29 cellular contexts compared by ENCODE assay signal in genomic region chr18:26046419-26047077, GRCh38. TPM values are rescaled to one million over a fixed set of nuclear protein-coding genes. Genes with fewer than 3 reads are reported as not detected.
DNase-seq lines count a peak whose midpoint lies in the region; ATAC-seq, FAIRE-seq and TF ChIP-seq lines count a peak whose summit lies in the region.
"Had no signal": no experiment of that assay in that cellular context is flagged by ENCODE, and none has a peak within 500 bp of the region (broad histone marks: within the 10 kb centered on the region; RNA-seq: fewer than 3 reads in every experiment).

No MANE protein-coding gene starts in this region.

- peaks cover 27 to 44% of the 10 kb centered on the region in 2 experiments for H3K79me1 ChIP-seq in IMR-90 (ENCODE audit: low read depth in 1 of 2, low read length in 2 of 2)

- H3K36me3 ChIP-seq in IMR-90 (ENCODE audit: control insufficient read depth, insufficient read depth, low read length) = peaks cover 10% of the 10 kb centered on the region; the same call in 1 of the 2 replicates
- peaks cover 5% of the 10 kb centered on the region for H3K36me3 ChIP-seq in effector memory CD4-positive, alpha-beta T cell (ENCODE audit: control insufficient read depth, insufficient read depth, low read length)
- H3K36me3 ChIP-seq in kidney (ENCODE audit: control insufficient read depth in 1 of 2, insufficient read depth in 2 of 2, low read length in 2 of 2) = peaks cover 0 to 2% of the 10 kb centered on the region in 2 donors

- H2AK9ac ChIP-seq in IMR-90 (replicated peaks; ENCODE audit: low read depth, low read length, poor library complexity) = no peak overlapping the region

- no peak overlapping the region for H3K23ac ChIP-seq in IMR-90 (ENCODE audit: low read depth, low read length)

- no peak overlapping the region for H2BK15ac ChIP-seq in IMR-90 (ENCODE audit: low read depth, low read length)

- peaks cover 9% of the 10 kb centered on the region for H3K36me3 Mint-ChIP-seq in natural killer cell
- H3K36me3 Mint-ChIP-seq in natural killer cell treated with Interleukin-12 subunit alpha and Interleukin-12 subunit beta and Interleukin-15 and Interleukin-18, amount 100 ng/mL, for 72 hours = peaks cover 17% of the 10 kb centered on the region

- H4K91ac ChIP-seq in IMR-90 (ENCODE audit: insufficient read depth, low read depth, low read length) = no peak overlapping the region

- no peak overlapping the region for H3K56ac ChIP-seq in IMR-90 (ENCODE audit: extremely low read depth, insufficient read depth, low read length)

- no peaks in the 10 kb centered on the region for H3K27me3 ChIP-seq in IMR-90 (ENCODE audit: control insufficient read depth, insufficient read depth, low read length)
- no peaks in the 10 kb centered on the region for H3K27me3 ChIP-seq in effector memory CD4-positive, alpha-beta T cell (replicated peaks; ENCODE audit: control insufficient read depth, insufficient read depth, low read length, poor library complexity, severe bottlenecking)
- H3K27me3 ChIP-seq: BLaER1 treated with 17β-estradiol and CSF1 and Interleukin-3, amounts not matched to agents 10 nM and 100 nM; SJSA1 had no signal

- no peaks in the 10 kb centered on the region for H4K20me1 ChIP-seq in IMR-90 (ENCODE audit: insufficient read depth, low read length)

- H3K9me3 ChIP-seq in IMR-90 (ENCODE audit: control insufficient read depth, insufficient read depth, low read length) = no peaks in the 10 kb centered on the region
- no peaks in the 10 kb centered on the region for H3K9me3 ChIP-seq in effector memory CD4-positive, alpha-beta T cell (ENCODE audit: control insufficient read depth, low read length)
- no peaks in the 10 kb centered on the region for H3K9me3 ChIP-seq in kidney (ENCODE audit: control insufficient read depth in 1 of 2, low read length in 2 of 2)
- H3K9me3 ChIP-seq: BLaER1 treated with 17β-estradiol and CSF1 and Interleukin-3, amounts not matched to agents 10 nM and 100 nM; Caco-2; SJSA1 had no signal

- H3K27ac ChIP-seq in IMR-90 (ENCODE audit: insufficient read depth, low read length) (no peak overlapping the region), kidney (ENCODE audit: low read depth in 2 of 2, low read length in 2 of 2) (no peak overlapping the region), substantia nigra (ENCODE audit: low read depth, low read length, poor library complexity, severe bottlenecking) (no peak overlapping the region)
- H3K27ac ChIP-seq in effector memory CD4-positive, alpha-beta T cell (ENCODE audit: insufficient read depth, low read length, poor library complexity, severe bottlenecking) = no peak overlapping the region
- H3K27ac ChIP-seq: BLaER1 treated with 17β-estradiol and CSF1 and Interleukin-3, amounts not matched to agents 10 nM and 100 nM; SJSA1 had no signal

- no peak for TF ChIP-seq RAD21 in IMR-90 (IDR thresholded peaks at IDR 0.05; ENCODE audit: low read length)

- no peak overlapping the region for H3K4me3 ChIP-seq in IMR-90 (ENCODE audit: insufficient read depth, low read depth, low read length)
- H3K4me3 ChIP-seq in effector memory CD4-positive, alpha-beta T cell (ENCODE audit: insufficient read depth, low read depth, low read length, poor library complexity, severe bottlenecking) = no peak overlapping the region
- H3K4me3 ChIP-seq in kidney (ENCODE audit: low read length in 2 of 2) = no peak overlapping the region
- H3K4me3 ChIP-seq: BLaER1 treated with 17β-estradiol and CSF1 and Interleukin-3, amounts not matched to agents 10 nM and 100 nM; SJSA1 had no signal

- no peak overlapping the region for H4K8ac ChIP-seq in IMR-90 (ENCODE audit: low read depth in 2 of 2, low read length in 2 of 2)

- H2BK120ac ChIP-seq in IMR-90 (ENCODE audit: low read depth, low read length) = no peak overlapping the region

- TF ChIP-seq POLR2A in IMR-90 (IDR thresholded peaks at IDR 0.05; ENCODE audit: low read depth, low read length) = no peak

- no peaks in the 10 kb centered on the region for H3K9me1 ChIP-seq in IMR-90 (ENCODE audit: insufficient read depth, low read length)

- no peak for FAIRE-seq in kidney (lab: Jason Lieb, UNC)
- FAIRE-seq: A204.1, GM12892, H54 had no signal

- no peak for ATAC-seq in natural killer cell
- no peak for ATAC-seq in natural killer cell treated with Interleukin-12 subunit alpha and Interleukin-12 subunit beta and Interleukin-15 and Interleukin-18, amount 100 ng/mL, for 72 hours
- no peak for ATAC-seq in IMR-90 (ENCODE audit: low read depth)
- ATAC-seq: CD8-positive, alpha-beta T cell; Right ventricle myocardium inferior; T-cell had no signal

- CTCF ChIA-PET in IMR-90 (lab: Yijun Ruan, JAX) = interaction anchor here (0.6 kb wide), 1 partner anchor 13 kb away, joined by 3 read pairs; no protein-coding TSS in a partner anchor

- POLR2A ChIA-PET in IMR-90 (lab: Charles Lee; ENCODE audit: unreplicated experiment) = interaction anchor here (0.6 kb wide), 1 partner anchor 12 kb away, joined by 5 read pairs; no protein-coding TSS in a partner anchor

- no TSS peak for BruUV-seq in IMR-90 (replicated peaks; lab: Mats Ljungman, UMichigan)

- no peaks in the 10 kb centered on the region for H3K4me1 ChIP-seq in IMR-90 (ENCODE audit: control insufficient read depth, insufficient read depth, low read length)
- H3K4me1 ChIP-seq in effector memory CD4-positive, alpha-beta T cell (ENCODE audit: control insufficient read depth, insufficient read depth, low read length, poor library complexity, severe bottlenecking) = no peaks in the 10 kb centered on the region
- H3K4me1 ChIP-seq in kidney (ENCODE audit: control insufficient read depth in 1 of 2, insufficient read depth in 1 of 2, low read depth in 1 of 2, low read length in 2 of 2) = no peaks in the 10 kb centered on the region
- H3K4me1 ChIP-seq: BLaER1 treated with 17β-estradiol and CSF1 and Interleukin-3, amounts not matched to agents 10 nM and 100 nM; Caco-2; SJSA1 had no signal

- DNase-seq in natural killer cell (no peak), IMR-90 (no peak), RPMI8226 (peak; percentile 5), kidney (no peak), substantia nigra (lab: John Stamatoyannopoulos, UW) (no peak), NCI-H510A (lab: John Stamatoyannopoulos, UW) (no peak)
- no peak for DNase-seq in natural killer cell treated with Interleukin-12 subunit alpha and Interleukin-12 subunit beta and Interleukin-15 and Interleukin-18, amount 100 ng/mL, for 72 hours (ENCODE audit: low spot score)
- DNase-seq in effector memory CD4-positive, alpha-beta T cell = no peak
- DNase-seq: AML-193; Caco-2; CD8-positive, alpha-beta T cell; DMS 273 treated with DMSO at 0.1 percent for 48 hours; DMS79; EL; GDM1; Kasumi-1; MV-4-11; NCI-H1105; NCI-H2029 treated with DMSO at 0.1 percent for 48 hours; NCI-H226; NCI-H510A treated with DMSO at 0.1 percent for 48 hours; NCI-H774; T-cell had no signal

- H4K5ac ChIP-seq in IMR-90 (ENCODE audit: low read depth, low read length) = no peak overlapping the region

- dilution Hi-C loops in IMR-90 (cut with HindIII; ENCODE audit: low sequenced_read_pairs, unreplicated experiment) = no loop called here

- no peak overlapping the region for H2BK5ac ChIP-seq in IMR-90 (ENCODE audit: low read depth, low read length, poor library complexity, severe bottlenecking)

- H2AFZ ChIP-seq in IMR-90 (replicated peaks; ENCODE audit: low read length, poor library complexity) = no peak overlapping the region

- no peak overlapping the region for H3K9ac ChIP-seq in IMR-90 (ENCODE audit: low read depth, low read length)
- no peak overlapping the region for H3K9ac ChIP-seq in kidney (ENCODE audit: low read length in 2 of 2)
- H3K9ac ChIP-seq: BLaER1 treated with 17β-estradiol and CSF1 and Interleukin-3, amounts not matched to agents 10 nM and 100 nM had no signal

- TF ChIP-seq CTCF in natural killer cell (IDR thresholded peaks at IDR 0.05) (no peak), IMR-90 (conservative IDR thresholded peaks at IDR 0.05; ENCODE audit: low read depth, low read length) (no peak), kidney (IDR thresholded peaks at IDR 0.05; ENCODE audit: borderline replicate concordance, extremely low read depth, insufficient read depth) (no peak)

- peaks cover 31 to 36% of the 10 kb centered on the region in 2 donors for H3K4me1 Mint-ChIP-seq in natural killer cell
- H3K4me1 Mint-ChIP-seq in natural killer cell treated with Interleukin-12 subunit alpha and Interleukin-12 subunit beta and Interleukin-15 and Interleukin-18, amount 100 ng/mL, for 72 hours (ENCODE audit: low read depth in 2 of 2) = peaks cover 23 to 24% of the 10 kb centered on the region in 2 donors

- in situ Hi-C loops in IMR-90 (cut with MboI; ENCODE audit: low sequenced_read_pairs) = no loop called here

- no peak overlapping the region for H3K4me2 ChIP-seq in IMR-90 (ENCODE audit: low read depth, low read length)
- H3K4me2 ChIP-seq: BLaER1 treated with 17β-estradiol and CSF1 and Interleukin-3, amounts not matched to agents 10 nM and 100 nM had no signal

- H3K4me3 Mint-ChIP-seq in natural killer cell = no peak overlapping the region
- no peak overlapping the region for H3K4me3 Mint-ChIP-seq in natural killer cell treated with Interleukin-12 subunit alpha and Interleukin-12 subunit beta and Interleukin-15 and Interleukin-18, amount 100 ng/mL, for 72 hours
- H3K4me3 Mint-ChIP-seq: CD8-positive, alpha-beta T cell; T-cell had no signal

- H3K18ac ChIP-seq in IMR-90 (ENCODE audit: low read depth, low read length) = no peak overlapping the region

- H3K27me3 Mint-ChIP-seq in natural killer cell (ENCODE audit: low read depth in 2 of 2) = no peaks in the 10 kb centered on the region
- no peaks in the 10 kb centered on the region for H3K27me3 Mint-ChIP-seq in natural killer cell treated with Interleukin-12 subunit alpha and Interleukin-12 subunit beta and Interleukin-15 and Interleukin-18, amount 100 ng/mL, for 72 hours
- H3K27me3 Mint-ChIP-seq: T-cell had no signal

- no peak overlapping the region for H3K4ac ChIP-seq in IMR-90 (ENCODE audit: low read depth, low read length)

- H3K9me3 Mint-ChIP-seq in natural killer cell = no peaks in the 10 kb centered on the region
- no peaks in the 10 kb centered on the region for H3K9me3 Mint-ChIP-seq in natural killer cell treated with Interleukin-12 subunit alpha and Interleukin-12 subunit beta and Interleukin-15 and Interleukin-18, amount 100 ng/mL, for 72 hours
- H3K9me3 Mint-ChIP-seq: CD8-positive, alpha-beta T cell; T-cell had no signal

- H3K27ac Mint-ChIP-seq in natural killer cell = peak overlapping the region; percentile 1 to 25
- no peak overlapping the region for H3K27ac Mint-ChIP-seq in natural killer cell treated with Interleukin-12 subunit alpha and Interleukin-12 subunit beta and Interleukin-15 and Interleukin-18, amount 100 ng/mL, for 72 hours
- H3K27ac Mint-ChIP-seq: CD8-positive, alpha-beta T cell; T-cell had no signal

- H2AK5ac ChIP-seq in IMR-90 (ENCODE audit: low read depth, low read length) = no peak overlapping the region

- intact Hi-C loops in natural killer cell (cut with micrococcal nuclease) = no loop called here
- intact Hi-C loops in IMR-90 (cut with micrococcal nuclease) = no loop called here
- intact Hi-C loops in kidney (cut with DNase I) = no loop called here

- H3K14ac ChIP-seq in IMR-90 (replicated peaks; ENCODE audit: low read depth, low read length) = no peak overlapping the region

- H2BK20ac ChIP-seq in IMR-90 (ENCODE audit: low read depth, low read length) = no peak overlapping the region

RNA-seq across cellular contexts. Expression of gene SS18, which starts 43.9 kb away (rescaled TPM):
- 10 to 100 TPM; 72.2 to 92.2 (median 77.7) TPM for total RNA-seq in natural killer cell
- 10 to 100 TPM; 69.5 to 81.4 TPM for total RNA-seq in natural killer cell treated with Interleukin-12 subunit alpha and Interleukin-12 subunit beta and Interleukin-15 and Interleukin-18, amount 100 ng/mL, for 72 hours
- 171 and 242 TPM in 2 replicates for total RNA-seq in IMR-90 (2012; rRNA removed)
- polyA plus RNA-seq in IMR-90 (2012; rRNA removed) = 112 and 116 TPM in 2 replicates
- polyA plus RNA-seq in IMR-90 (2012; cell fraction: cytosol; rRNA removed) = 33.1 and 53.2 TPM in 2 replicates
- polyA plus RNA-seq in IMR-90 (2012; cell fraction: nucleus; rRNA removed; ENCODE audit: low replicate concordance) = 182 and 391 TPM in 2 replicates
- total RNA-seq in kidney = 89.6 TPM
- 43.2 TPM for polyA plus RNA-seq in kidney (ENCODE audit: insufficient read depth, low read depth, low replicate concordance)

Comparison
In these comparisons a context has a peak if more than half of its experiments do, and no peak if none do; other contexts are left out.
1. H3K27ac Mint-ChIP-seq: peak in natural killer cell (2 of 2); none in natural killer cell treated with Interleukin-12 subunit alpha and Interleukin-12 subunit beta and Interleukin-15 and Interleukin-18, amount 100 ng/mL, for 72 hours (0 of 2).